1 cellular context compared by ENCODE assay signal in the genomic region with DNA sequence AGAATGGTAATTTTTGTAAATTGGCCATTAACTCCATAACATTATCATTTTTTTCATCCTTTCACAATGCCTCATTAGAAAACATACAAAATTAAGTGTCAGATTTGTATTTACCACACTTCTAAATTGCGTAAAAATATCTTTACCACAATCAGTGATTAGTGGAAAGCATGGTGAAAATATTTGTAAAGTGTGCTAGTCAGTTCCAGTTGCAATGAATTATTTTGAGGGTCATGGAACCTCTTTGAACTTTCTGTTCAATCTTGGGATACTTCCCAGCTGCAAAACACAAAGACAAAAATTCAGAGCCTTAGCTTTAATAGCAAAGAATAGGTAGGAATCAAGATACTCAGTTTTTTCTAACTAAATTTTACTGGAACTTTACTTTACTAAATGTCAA.
TF ChIP-seq lines count a peak whose summit lies in the region.

No MANE protein-coding gene starts in this region.

TF ChIP-seq in HepG2, 621 proteins besides CTCF, POLR2A, EP300 and RAD21 (continued from another document):
- TF ChIP-seq ZNF501 (CRISPR knock-in tag; IDR thresholded peaks at IDR 0.05) (no peak), CEBPG (CRISPR knock-in tag; IDR thresholded peaks at IDR 0.05) (no peak), CAMTA2 (CRISPR knock-in tag; IDR thresholded peaks at IDR 0.05; ENCODE audit: borderline replicate concordance) (no peak), PHF5A (CRISPR knock-in tag; IDR thresholded peaks at IDR 0.05; ENCODE audit: low read depth, unreplicated experiment) (no peak), ISL2 (CRISPR knock-in tag; IDR thresholded peaks at IDR 0.05) (no peak), XBP1 (CRISPR knock-in tag; IDR thresholded peaks at IDR 0.05) (no peak), HDAC2 (CRISPR knock-in tag; IDR thresholded peaks at IDR 0.05) (no peak), ZNF709 (CRISPR knock-in tag; IDR thresholded peaks at IDR 0.05) (no peak)
- TF ChIP-seq, protein P1, sequence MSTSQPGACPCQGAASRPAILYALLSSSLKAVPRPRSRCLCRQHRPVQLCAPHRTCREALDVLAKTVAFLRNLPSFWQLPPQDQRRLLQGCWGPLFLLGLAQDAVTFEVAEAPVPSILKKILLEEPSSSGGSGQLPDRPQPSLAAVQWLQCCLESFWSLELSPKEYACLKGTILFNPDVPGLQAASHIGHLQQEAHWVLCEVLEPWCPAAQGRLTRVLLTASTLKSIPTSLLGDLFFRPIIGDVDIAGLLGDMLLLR (CRISPR knock-in tag; IDR thresholded peaks at IDR 0.05), result no peak
- TF ChIP-seq, protein P2, sequence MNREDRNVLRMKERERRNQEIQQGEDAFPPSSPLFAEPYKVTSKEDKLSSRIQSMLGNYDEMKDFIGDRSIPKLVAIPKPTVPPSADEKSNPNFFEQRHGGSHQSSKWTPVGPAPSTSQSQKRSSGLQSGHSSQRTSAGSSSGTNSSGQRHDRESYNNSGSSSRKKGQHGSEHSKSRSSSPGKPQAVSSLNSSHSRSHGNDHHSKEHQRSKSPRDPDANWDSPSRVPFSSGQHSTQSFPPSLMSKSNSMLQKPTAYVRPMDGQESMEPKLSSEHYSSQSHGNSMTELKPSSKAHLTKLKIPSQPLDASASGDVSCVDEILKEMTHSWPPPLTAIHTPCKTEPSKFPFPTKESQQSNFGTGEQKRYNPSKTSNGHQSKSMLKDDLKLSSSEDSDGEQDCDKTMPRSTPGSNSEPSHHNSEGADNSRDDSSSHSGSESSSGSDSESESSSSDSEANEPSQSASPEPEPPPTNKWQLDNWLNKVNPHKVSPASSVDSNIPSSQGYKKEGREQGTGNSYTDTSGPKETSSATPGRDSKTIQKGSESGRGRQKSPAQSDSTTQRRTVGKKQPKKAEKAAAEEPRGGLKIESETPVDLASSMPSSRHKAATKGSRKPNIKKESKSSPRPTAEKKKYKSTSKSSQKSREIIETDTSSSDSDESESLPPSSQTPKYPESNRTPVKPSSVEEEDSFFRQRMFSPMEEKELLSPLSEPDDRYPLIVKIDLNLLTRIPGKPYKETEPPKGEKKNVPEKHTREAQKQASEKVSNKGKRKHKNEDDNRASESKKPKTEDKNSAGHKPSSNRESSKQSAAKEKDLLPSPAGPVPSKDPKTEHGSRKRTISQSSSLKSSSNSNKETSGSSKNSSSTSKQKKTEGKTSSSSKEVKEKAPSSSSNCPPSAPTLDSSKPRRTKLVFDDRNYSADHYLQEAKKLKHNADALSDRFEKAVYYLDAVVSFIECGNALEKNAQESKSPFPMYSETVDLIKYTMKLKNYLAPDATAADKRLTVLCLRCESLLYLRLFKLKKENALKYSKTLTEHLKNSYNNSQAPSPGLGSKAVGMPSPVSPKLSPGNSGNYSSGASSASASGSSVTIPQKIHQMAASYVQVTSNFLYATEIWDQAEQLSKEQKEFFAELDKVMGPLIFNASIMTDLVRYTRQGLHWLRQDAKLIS (CRISPR knock-in tag; IDR thresholded peaks at IDR 0.05), result no peak
